19 cellular contexts compared by ENCODE assay signal in the genomic region with DNA sequence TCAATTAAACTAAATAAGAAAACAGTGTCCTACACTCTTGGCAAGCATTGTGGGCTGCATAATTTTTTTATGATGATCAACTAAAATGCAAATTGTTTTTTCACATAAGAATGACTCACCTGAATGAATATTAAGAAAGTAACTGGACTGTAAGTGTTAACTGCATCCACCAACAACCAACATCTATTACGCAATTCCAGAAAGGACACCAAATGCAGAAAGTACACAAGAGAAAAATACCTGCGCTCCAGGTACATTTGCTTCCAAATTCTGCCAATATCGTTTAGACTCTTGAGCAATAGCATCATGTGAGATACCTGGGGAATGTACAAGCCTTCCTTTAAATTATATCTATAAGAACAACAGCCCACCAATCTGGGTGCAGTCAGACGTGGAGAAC. TPM values are rescaled to one million over a fixed set of nuclear protein-coding genes. Genes with fewer than 3 reads are reported as not detected.
DNase-seq lines count a peak whose midpoint lies in the region; ATAC-seq, FAIRE-seq and TF ChIP-seq lines count a peak whose summit lies in the region.
"Had no signal": no experiment of that assay in that cellular context is flagged by ENCODE, and none has a peak within 500 bp of the region (broad histone marks: within the 10 kb centered on the region; RNA-seq: fewer than 3 reads in every experiment).

No MANE protein-coding gene starts in this region.

- DNase-seq in natural killer cell treated with Interleukin-12 subunit alpha and Interleukin-12 subunit beta and Interleukin-15 and Interleukin-18, amount 100 ng/mL, for 72 hours (ENCODE audit: low spot score): no peak
- no peak for DNase-seq in natural killer cell
- DNase-seq in K562 (ENCODE audit: extremely low read depth in 1 of 4, low spot score in 3 of 4): no peak
- DNase-seq in HepG2 (ENCODE audit: low spot score): no peak
- no peak for DNase-seq in GM19238 (ENCODE audit: insufficient read length, low spot score)
- no peak for DNase-seq in LoVo (ENCODE audit: low spot score)
- DNase-seq: CD8-positive, alpha-beta T cell; COR-L47; DMS153; DMS79 treated with DMSO at 0.1 percent for 48 hours; EL; HCEC 1CT; HFFc6 had no signal

- H4K20me1 ChIP-seq in K562 (replicated peaks; ENCODE audit: control insufficient read depth, insufficient read depth, low read length): no peaks in the 10 kb centered on the region
- H4K20me1 ChIP-seq in HepG2 (ENCODE audit: insufficient read depth, low read length): no peaks in the 10 kb centered on the region

- no peak for TF ChIP-seq POLR2A in K562 (conservative IDR thresholded peaks at IDR 0.05)
- TF ChIP-seq POLR2A in HepG2 (IDR thresholded peaks at IDR 0.05; ENCODE audit: insufficient read depth in 1 of 2, low read depth in 2 of 2, low read length in 2 of 2): no peak

- WGBS in K562 (ENCODE audit: insufficient coverage, low coverage, missing lambda C conversion rate): 94% methylated on average over 4 of the region's 4 CpGs
- WGBS in HepG2 (ENCODE audit: low lambda C conversion rate): 78% methylated on average over 4 of the region's 4 CpGs

- H3K27ac ChIP-seq in K562 (ENCODE audit: extremely low read depth, low read depth, low read length) (no peak overlapping the region), HepG2 (ENCODE audit: extremely low read length, insufficient read depth, low read length) (no peak overlapping the region)

- H3K9me3 Mint-ChIP-seq in natural killer cell treated with Interleukin-12 subunit alpha and Interleukin-12 subunit beta and Interleukin-15 and Interleukin-18, amount 100 ng/mL, for 72 hours: no peaks in the 10 kb centered on the region
- H3K9me3 Mint-ChIP-seq in natural killer cell: no peaks in the 10 kb centered on the region
- H3K9me3 Mint-ChIP-seq: CD14-positive monocyte; CD8-positive, alpha-beta T cell; HFFc6; IgD-negative memory B cell had no signal

- H3K4me2 ChIP-seq in K562 (ENCODE audit: insufficient read depth, low read length) (no peak overlapping the region), HepG2 (ENCODE audit: low read depth, low read length) (no peak overlapping the region)

- H3K9ac ChIP-seq in K562 (ENCODE audit: insufficient read depth in 1 of 2, low read depth in 2 of 2, low read length in 2 of 2): no peak overlapping the region
- H3K9ac ChIP-seq in HepG2 (ENCODE audit: insufficient read depth, low read depth, low read length): no peak overlapping the region

- no peak for TF ChIP-seq EP300 in K562 (IDR thresholded peaks at IDR 0.05; ENCODE audit: low read length)
- no peak for TF ChIP-seq EP300 in HepG2 (IDR thresholded peaks at IDR 0.05; ENCODE audit: low read depth in 2 of 2, low read length in 2 of 2)
- TF ChIP-seq EP300 in HepG2 (CRISPR knock-in tag; IDR thresholded peaks at IDR 0.05; ENCODE audit: borderline replicate concordance): no peak

- in situ Hi-C loops in K562 (cut with MboI) (no loop called here), HepG2 (cut with HindIII; ENCODE audit: extremely low pct_ligation_motif_present, low pct_unique_long_range_greater_than_20kb) (no loop called here)

- H3K4me1 ChIP-seq in K562 (replicated peaks in 1 of 2; ENCODE audit: control insufficient read depth in 2 of 2, insufficient read depth in 2 of 2, low read length in 2 of 2) (no peaks in the 10 kb centered on the region), HepG2 (ENCODE audit: insufficient read depth, low read length) (peaks cover 24% of the 10 kb centered on the region)

- intact Hi-C loops in natural killer cell (cut with micrococcal nuclease) (no loop called here), K562 (cut with micrococcal nuclease) (no loop called here), HepG2 (cut with micrococcal nuclease; ENCODE audit: unreplicated experiment) (no loop called here)

- POLR2A ChIA-PET in K562 (lab: Yijun Ruan, JAX) (interaction anchor here (1.0 kb wide), 1 partner anchor 14 kb away, joined by 3 read pairs; no protein-coding TSS in a partner anchor), HepG2 (lab: Yijun Ruan, JAX) (interaction anchor here (1.5 kb wide), 1 partner anchor 20 kb away, joined by 7 read pairs; a partner anchor contains a TSS)

- H3K27me3 ChIP-seq in K562 (ENCODE audit: control insufficient read depth in 2 of 2, insufficient read depth in 2 of 2, low read length in 2 of 2): no peaks in the 10 kb centered on the region
- H3K27me3 ChIP-seq in HepG2 (ENCODE audit: control insufficient read depth in 1 of 2, insufficient read depth in 2 of 2, low read length in 2 of 2): no peaks in the 10 kb centered on the region

- CTCF ChIA-PET in K562 (lab: Yijun Ruan, JAX; ENCODE audit: low intra/inter-chr PET ratio) (no interaction called here), HepG2 (lab: Yijun Ruan, JAX; ENCODE audit: low intra/inter-chr PET ratio, low total read pairs) (no interaction called here)

- H3K9me3 ChIP-seq in K562 (replicated peaks; ENCODE audit: control insufficient read depth, insufficient read depth, low read depth, low read length): no peaks in the 10 kb centered on the region
- H3K9me3 ChIP-seq in HepG2 (ENCODE audit: low read length): no peaks in the 10 kb centered on the region

- H3K27ac Mint-ChIP-seq in natural killer cell treated with Interleukin-12 subunit alpha and Interleukin-12 subunit beta and Interleukin-15 and Interleukin-18, amount 100 ng/mL, for 72 hours: peak overlapping the region; percentile 17 to 66
- no peak overlapping the region for H3K27ac Mint-ChIP-seq in natural killer cell
- H3K27ac Mint-ChIP-seq: CD8-positive, alpha-beta T cell; HFFc6 had no signal

- no peak overlapping the region for H3K4me3 ChIP-seq in K562
- no peak overlapping the region for H3K4me3 ChIP-seq in HepG2 (replicated peaks in 1 of 3; ENCODE audit: insufficient read depth in 1 of 3, low read depth in 2 of 3, low read length in 3 of 3)

- no peak overlapping the region for H2AFZ ChIP-seq in K562 (ENCODE audit: low read depth, low read length)
- no peak overlapping the region for H2AFZ ChIP-seq in HepG2 (ENCODE audit: low read length)

- peaks cover 28% of the 10 kb centered on the region for H3K36me3 Mint-ChIP-seq in natural killer cell treated with Interleukin-12 subunit alpha and Interleukin-12 subunit beta and Interleukin-15 and Interleukin-18, amount 100 ng/mL, for 72 hours
- peaks cover 30% of the 10 kb centered on the region for H3K36me3 Mint-ChIP-seq in natural killer cell

- ATAC-seq in natural killer cell treated with Interleukin-12 subunit alpha and Interleukin-12 subunit beta and Interleukin-15 and Interleukin-18, amount 100 ng/mL, for 72 hours: no peak
- ATAC-seq in natural killer cell: no peak
- no peak for ATAC-seq in K562
- no peak for ATAC-seq in HepG2
- ATAC-seq in HG03196 (IDR thresholded peaks at IDR 0.05; ENCODE audit: unreplicated experiment): no peak
- ATAC-seq: CD8-positive, alpha-beta T cell had no signal

- H3K79me2 ChIP-seq in K562 (ENCODE audit: control insufficient read depth, insufficient read depth, low read length) (no peaks in the 10 kb centered on the region), HepG2 (ENCODE audit: insufficient read depth, low read length) (no peaks in the 10 kb centered on the region)

- no TSS peak for BruUV-seq in K562 (replicated peaks; lab: Mats Ljungman, UMichigan)
- no TSS peak for BruUV-seq in HepG2 (replicated peaks; lab: Mats Ljungman, UMichigan)

- H3K9me1 ChIP-seq in K562 (ENCODE audit: control insufficient read depth, insufficient read depth, low read length): no peaks in the 10 kb centered on the region

- H3K27me3 Mint-ChIP-seq in natural killer cell treated with Interleukin-12 subunit alpha and Interleukin-12 subunit beta and Interleukin-15 and Interleukin-18, amount 100 ng/mL, for 72 hours: no peaks in the 10 kb centered on the region
- no peaks in the 10 kb centered on the region for H3K27me3 Mint-ChIP-seq in natural killer cell (ENCODE audit: low read depth in 2 of 2)
- H3K27me3 Mint-ChIP-seq: IgD-negative memory B cell had no signal

- H3K4me3 Mint-ChIP-seq in natural killer cell treated with Interleukin-12 subunit alpha and Interleukin-12 subunit beta and Interleukin-15 and Interleukin-18, amount 100 ng/mL, for 72 hours: no peak overlapping the region
- H3K4me3 Mint-ChIP-seq in natural killer cell: no peak overlapping the region
- H3K4me3 Mint-ChIP-seq: CD14-positive monocyte; CD8-positive, alpha-beta T cell; HFFc6; IgD-negative memory B cell had no signal

- peaks cover 14% of the 10 kb centered on the region in 2 donors for H3K4me1 Mint-ChIP-seq in natural killer cell treated with Interleukin-12 subunit alpha and Interleukin-12 subunit beta and Interleukin-15 and Interleukin-18, amount 100 ng/mL, for 72 hours (ENCODE audit: low read depth in 2 of 2)
- H3K4me1 Mint-ChIP-seq in natural killer cell: no peaks in the 10 kb centered on the region

- peaks cover 88% of the 10 kb centered on the region for H3K36me3 ChIP-seq in K562 (ENCODE audit: control insufficient read depth, insufficient read depth, low read length)
- peaks cover 18 to 59% of the 10 kb centered on the region in 2 experiments for H3K36me3 ChIP-seq in HepG2 (replicated peaks in 1 of 2; ENCODE audit: control insufficient read depth in 1 of 2, insufficient read depth in 2 of 2, low read length in 2 of 2)

- FAIRE-seq in K562 (lab: Jason Lieb, UNC) (no peak), HepG2 (lab: Jason Lieb, UNC) (no peak)
- FAIRE-seq: A204.1, D721Med, GM12891 had no signal

- TF ChIP-seq RAD21 in K562 (CRISPR knock-in tag; conservative IDR thresholded peaks at IDR 0.05 in 1 of 2, IDR thresholded peaks at IDR 0.05 in 1 of 2) (no peak), HepG2 (CRISPR knock-in tag; IDR thresholded peaks at IDR 0.05) (no peak)

- no peak for TF ChIP-seq CTCF in natural killer cell (IDR thresholded peaks at IDR 0.05)
- no peak for TF ChIP-seq CTCF in K562 (IDR thresholded peaks at IDR 0.05 in 2 of 3, conservative IDR thresholded peaks at IDR 0.05 in 1 of 3; ENCODE audit: insufficient read depth in 2 of 3, low read depth in 1 of 3, low read length in 3 of 3)
- TF ChIP-seq CTCF in HepG2 (CRISPR knock-in tag; IDR thresholded peaks at IDR 0.05): no peak

RNA-seq across cellular contexts. Expression of a gene that starts 19.8 kb away (rescaled TPM):
- 10 to 100 TPM; 62.4 to 73.2 TPM for total RNA-seq in natural killer cell treated with Interleukin-12 subunit alpha and Interleukin-12 subunit beta and Interleukin-15 and Interleukin-18, amount 100 ng/mL, for 72 hours
- total RNA-seq in natural killer cell: 10 to 100 TPM; 63.4 to 99.2 (median 68.9) TPM
- total RNA-seq in K562 (2011; cell fraction: chromatin; rRNA removed; ENCODE audit: low replicate concordance): 65.0 and 78.1 TPM in 2 replicates
- 60.9 and 64.0 TPM in 2 replicates for total RNA-seq in K562 (2011; cell fraction: nucleolus; rRNA removed)
- total RNA-seq in K562 (2011; cell fraction: nucleoplasm; rRNA removed): 65.3 and 87.2 TPM in 2 replicates
- total RNA-seq in K562 (2014; rRNA removed): 26.2 and 32.9 TPM in 2 replicates
- 17.8 TPM in 2 replicates for total RNA-seq in K562 (2014; rRNA removed; fragmentation: Illumina TruSeq; extraction: Trizol)
- 28.2 and 28.6 TPM in 2 replicates for total RNA-seq in K562 (2015; rRNA removed; fragmentation: Illumina TruSeq; extraction: Trizol)
- 25.4 and 26.2 TPM in 2 replicates for total RNA-seq in K562 (2021)
- 32.6 and 35.8 TPM in 2 replicates for polyA plus RNA-seq in K562 (2011; rRNA removed)
- 40.2 and 47.6 TPM in 2 replicates for polyA plus RNA-seq in K562 (2011; cell fraction: cytosol; rRNA removed)
- polyA plus RNA-seq in K562 (2011; cell fraction: nucleus; rRNA removed): 36.3 and 37.9 TPM in 2 replicates
- polyA plus RNA-seq in K562 (2012): 18.8 and 43.5 TPM in 2 replicates
- 27.7 and 29.2 TPM in 2 replicates for polyA plus RNA-seq in K562 (2014; fragmentation: Illumina TruSeq; extraction: Trizol)
- 1 to 10 TPM in 1 of 2 experiments, under 1 TPM in 1; 0.66 to 2.3 TPM for polyA plus RNA-seq in K562 (2014; fragmentation: Nextera tagmentation; extraction: Ambion mirVana)
- 22.2 and 32.3 TPM in 2 replicates for polyA plus RNA-seq in K562 (2014; rRNA removed)
- 30.8 and 36.2 TPM in 2 replicates for polyA minus RNA-seq in K562 (2011; rRNA and poly(A)+ RNA removed)
- 13.2 and 22.6 TPM in 2 replicates for polyA minus RNA-seq in K562 (2011; cell fraction: cytosol; rRNA and poly(A)+ RNA removed)
- 14.3 and 22.9 TPM in 2 replicates for polyA minus RNA-seq in K562 (2011; cell fraction: nucleus; rRNA and poly(A)+ RNA removed)
- total RNA-seq in HepG2 (2016; rRNA removed; fragmentation: Illumina TruSeq; extraction: Trizol): 46.4 and 74.9 TPM in 2 replicates
- total RNA-seq in HepG2 (2016; cell fraction: cytosol; rRNA removed; fragmentation: Illumina TruSeq; extraction: Trizol; ENCODE audit: low read depth): 35.1 and 37.4 TPM in 2 replicates
- total RNA-seq in HepG2 (2016; cell fraction: insoluble cytoplasmic fraction; rRNA removed; fragmentation: Illumina TruSeq; extraction: Trizol): 41.1 and 74.2 TPM in 2 replicates
- total RNA-seq in HepG2 (2016; cell fraction: membrane; rRNA removed; fragmentation: Illumina TruSeq; extraction: Trizol): 66.4 and 69.7 TPM in 2 replicates
- 67.8 and 74.4 TPM in 2 replicates for total RNA-seq in HepG2 (2016; cell fraction: nucleus; rRNA removed; fragmentation: Illumina TruSeq; extraction: Trizol)
- 123 and 124 TPM in 2 replicates for polyA plus RNA-seq in HepG2 (2011; rRNA removed)
- 124 and 127 TPM in 2 replicates for polyA plus RNA-seq in HepG2 (2011; cell fraction: cytosol; rRNA removed)
- polyA plus RNA-seq in HepG2 (2011; cell fraction: nucleus; rRNA removed): 90.0 and 92.7 TPM in 2 replicates
- polyA plus RNA-seq in HepG2 (2012): 52.3 and 58.7 TPM in 2 replicates
- polyA plus RNA-seq in HepG2 (2016; cell fraction: cytosol; fragmentation: Illumina TruSeq; extraction: Trizol; ENCODE audit: low read depth): 27.8 and 29.0 TPM in 2 replicates
- 50.3 and 56.6 TPM in 2 replicates for polyA plus RNA-seq in HepG2 (2016; cell fraction: insoluble cytoplasmic fraction; fragmentation: Illumina TruSeq; extraction: Trizol; ENCODE audit: low read depth)
- polyA plus RNA-seq in HepG2 (2016; cell fraction: membrane; fragmentation: Illumina TruSeq; extraction: Trizol; ENCODE audit: low read depth): 51.9 and 62.9 TPM in 2 replicates
- 110 TPM in 2 replicates for polyA plus RNA-seq in HepG2 (2016; cell fraction: nucleus; fragmentation: Illumina TruSeq; extraction: Trizol; ENCODE audit: insufficient read depth, low read depth)
- 53.2 and 119 TPM in 2 replicates for polyA minus RNA-seq in HepG2 (2011; rRNA and poly(A)+ RNA removed; ENCODE audit: low replicate concordance)
- polyA minus RNA-seq in HepG2 (2011; cell fraction: cytosol; rRNA and poly(A)+ RNA removed): 62.7 TPM in 2 replicates
- 73.1 and 73.3 TPM in 2 replicates for polyA minus RNA-seq in HepG2 (2011; cell fraction: nucleus; rRNA and poly(A)+ RNA removed)

RNA-seq across cellular contexts. Expression of a gene that starts 34.6 kb away (rescaled TPM):
- total RNA-seq in natural killer cell treated with Interleukin-12 subunit alpha and Interleukin-12 subunit beta and Interleukin-15 and Interleukin-18, amount 100 ng/mL, for 72 hours: 100 to 1,000 TPM; 114 to 136 TPM
- 10 to 100 TPM; 80.6 to 91.8 (median 84.6) TPM for total RNA-seq in natural killer cell
- 92.3 and 244 TPM in 2 replicates for total RNA-seq in K562 (2011; cell fraction: chromatin; rRNA removed; ENCODE audit: low replicate concordance)
- total RNA-seq in K562 (2011; cell fraction: nucleolus; rRNA removed): 39.2 and 47.5 TPM in 2 replicates
- total RNA-seq in K562 (2011; cell fraction: nucleoplasm; rRNA removed): 76.0 and 89.8 TPM in 2 replicates
- 19.8 and 21.7 TPM in 2 replicates for total RNA-seq in K562 (2014; rRNA removed)
- total RNA-seq in K562 (2014; rRNA removed; fragmentation: Illumina TruSeq; extraction: Trizol): 23.7 and 27.1 TPM in 2 replicates
- 26.4 and 28.2 TPM in 2 replicates for total RNA-seq in K562 (2015; rRNA removed; fragmentation: Illumina TruSeq; extraction: Trizol)
- total RNA-seq in K562 (2021): 37.1 and 39.4 TPM in 2 replicates
- 30.7 and 31.3 TPM in 2 replicates for polyA plus RNA-seq in K562 (2011; rRNA removed)
- 12.1 and 24.5 TPM in 2 replicates for polyA plus RNA-seq in K562 (2011; cell fraction: cytosol; rRNA removed)
- polyA plus RNA-seq in K562 (2011; cell fraction: nucleus; rRNA removed): 63.0 and 102 TPM in 2 replicates
- polyA plus RNA-seq in K562 (2012): 26.6 and 30.4 TPM in 2 replicates
- polyA plus RNA-seq in K562 (2014; fragmentation: Illumina TruSeq; extraction: Trizol): 40.0 and 49.1 TPM in 2 replicates
- 10 to 100 TPM; 22.5 to 23.1 TPM for polyA plus RNA-seq in K562 (2014; fragmentation: Nextera tagmentation; extraction: Ambion mirVana)
- 26.0 and 35.8 TPM in 2 replicates for polyA plus RNA-seq in K562 (2014; rRNA removed)
- polyA minus RNA-seq in K562 (2011; rRNA and poly(A)+ RNA removed): 29.4 and 36.0 TPM in 2 replicates
- polyA minus RNA-seq in K562 (2011; cell fraction: cytosol; rRNA and poly(A)+ RNA removed): 13.3 and 17.7 TPM in 2 replicates
- polyA minus RNA-seq in K562 (2011; cell fraction: nucleus; rRNA and poly(A)+ RNA removed): 19.3 and 44.3 TPM in 2 replicates
- 29.2 and 51.5 TPM in 2 replicates for total RNA-seq in HepG2 (2016; rRNA removed; fragmentation: Illumina TruSeq; extraction: Trizol)
- total RNA-seq in HepG2 (2016; cell fraction: cytosol; rRNA removed; fragmentation: Illumina TruSeq; extraction: Trizol; ENCODE audit: low read depth): 36.4 and 39.0 TPM in 2 replicates
- 27.9 and 45.5 TPM in 2 replicates for total RNA-seq in HepG2 (2016; cell fraction: insoluble cytoplasmic fraction; rRNA removed; fragmentation: Illumina TruSeq; extraction: Trizol)
- 21.9 and 22.1 TPM in 2 replicates for total RNA-seq in HepG2 (2016; cell fraction: membrane; rRNA removed; fragmentation: Illumina TruSeq; extraction: Trizol)
- 62.9 and 69.9 TPM in 2 replicates for total RNA-seq in HepG2 (2016; cell fraction: nucleus; rRNA removed; fragmentation: Illumina TruSeq; extraction: Trizol)
- polyA plus RNA-seq in HepG2 (2011; rRNA removed): 28.4 and 36.8 TPM in 2 replicates
- 17.3 and 26.0 TPM in 2 replicates for polyA plus RNA-seq in HepG2 (2011; cell fraction: cytosol; rRNA removed)
- polyA plus RNA-seq in HepG2 (2011; cell fraction: nucleus; rRNA removed): 65.4 and 82.1 TPM in 2 replicates
- 38.8 and 45.6 TPM in 2 replicates for polyA plus RNA-seq in HepG2 (2012)
- polyA plus RNA-seq in HepG2 (2016; cell fraction: cytosol; fragmentation: Illumina TruSeq; extraction: Trizol; ENCODE audit: low read depth): 7.0 and 7.9 TPM in 2 replicates
- 53.0 and 59.0 TPM in 2 replicates for polyA plus RNA-seq in HepG2 (2016; cell fraction: insoluble cytoplasmic fraction; fragmentation: Illumina TruSeq; extraction: Trizol; ENCODE audit: low read depth)
- 12.7 and 13.1 TPM in 2 replicates for polyA plus RNA-seq in HepG2 (2016; cell fraction: membrane; fragmentation: Illumina TruSeq; extraction: Trizol; ENCODE audit: low read depth)
- polyA plus RNA-seq in HepG2 (2016; cell fraction: nucleus; fragmentation: Illumina TruSeq; extraction: Trizol; ENCODE audit: insufficient read depth, low read depth): 118 and 123 TPM in 2 replicates
- polyA minus RNA-seq in HepG2 (2011; rRNA and poly(A)+ RNA removed; ENCODE audit: low replicate concordance): 15.6 and 21.1 TPM in 2 replicates
- 19.2 and 27.3 TPM in 2 replicates for polyA minus RNA-seq in HepG2 (2011; cell fraction: cytosol; rRNA and poly(A)+ RNA removed)
- 93.7 and 101 TPM in 2 replicates for polyA minus RNA-seq in HepG2 (2011; cell fraction: nucleus; rRNA and poly(A)+ RNA removed)

Comparison
In these comparisons a context has a peak if more than half of its experiments do, and no peak if none do; other contexts are left out.
1. H3K27ac Mint-ChIP-seq: peak in natural killer cell treated with Interleukin-12 subunit alpha and Interleukin-12 subunit beta and Interleukin-15 and Interleukin-18, amount 100 ng/mL, for 72 hours (2 of 2); none in natural killer cell (0 of 2).